ENCODE assay signal across 13 cellular contexts in the genomic region with DNA sequence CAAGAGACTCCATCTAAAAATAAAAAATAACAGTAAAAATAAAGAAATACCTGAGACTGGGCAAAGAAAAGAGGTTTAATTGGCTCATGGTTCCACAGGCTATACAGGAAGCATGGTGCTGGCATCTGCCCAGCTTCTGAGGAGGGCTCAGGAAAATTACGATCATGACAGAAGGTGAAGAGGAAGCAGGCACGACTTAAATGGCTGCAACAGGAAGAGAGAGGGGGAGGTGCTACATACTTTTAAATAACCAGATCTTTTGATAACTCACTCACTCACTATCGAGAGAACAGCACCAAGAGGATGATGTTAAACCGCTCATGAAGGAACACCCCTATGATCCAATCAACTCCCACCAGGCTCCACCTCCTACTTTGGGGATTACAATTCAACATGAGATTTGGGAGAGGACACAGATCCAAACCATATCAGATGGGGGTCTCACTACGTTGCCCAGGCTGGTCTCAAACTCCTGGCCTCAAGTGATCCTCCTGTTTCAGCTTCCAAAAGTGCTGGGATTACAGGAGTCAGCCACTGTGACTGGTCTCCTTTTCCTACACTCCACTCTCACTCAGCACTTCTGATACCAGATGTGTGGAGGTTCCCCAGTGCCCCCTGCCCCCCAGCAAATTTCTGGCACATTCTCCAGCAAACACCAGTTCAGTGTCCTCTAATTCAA. TPM values are rescaled to one million over a fixed set of nuclear protein-coding genes. Genes with fewer than 3 reads are reported as not detected.
A peak's percentile ranks its signal among the peaks of the same experiment; 100 is the strongest.
DNase-seq lines count a peak whose midpoint lies in the region; ATAC-seq lines count a peak whose summit lies in the region.
"Had no signal": no experiment of that assay in that cellular context is flagged by ENCODE, and none has a peak within 500 bp of the region (broad histone marks: within the 10 kb centered on the region; RNA-seq: fewer than 3 reads in every experiment).

No MANE protein-coding gene starts in this region.

- peaks cover 2% of the 10 kb centered on the region for H3K36me3 Mint-ChIP-seq in T-helper 2 cell treated with Interferon-gamma antibody and Interleukin-4, amounts not matched to agents 5 μg/mL and 100 μg/mL, for 36 hours (ENCODE audit: low read depth)
- H3K36me3 Mint-ChIP-seq in activated naive CD8-positive, alpha-beta T cell treated with anti-CD3 and anti-CD28 coated beads, Interleukin-2, amount 10 ng/mL, durations not matched to agents 7 days and 5 days: peaks cover 3% of the 10 kb centered on the region
- peaks cover 6% of the 10 kb centered on the region for H3K36me3 Mint-ChIP-seq in stimulated activated effector memory CD8-positive, alpha-beta T cell treated with anti-CD3 and anti-CD28 coated beads, Interleukin-12 subunit alpha, Interleukin-12 subunit beta, amount 100 ng/mL, for 72 hours

- POLR2A ChIA-PET in activated naive CD8-positive, alpha-beta T cell treated with anti-CD3 and anti-CD28 coated beads, Interleukin-2, amount 10 ng/mL, durations not matched to agents 7 days and 5 days (lab: Charles Lee): interaction anchor here (0.7 to 1.0 kb wide), 2 partner anchors 25 to 126 kb away, joined by 3 to 4 read pairs; partner anchors contain the start of gene USP11

- peaks cover 13% of the 10 kb centered on the region for H3K4me1 Mint-ChIP-seq in T-helper 2 cell treated with Interferon-gamma antibody and Interleukin-4, amounts not matched to agents 5 μg/mL and 100 μg/mL, for 36 hours (ENCODE audit: low read depth)
- H3K4me1 Mint-ChIP-seq in activated naive CD8-positive, alpha-beta T cell treated with anti-CD3 and anti-CD28 coated beads, Interleukin-2, amount 10 ng/mL, durations not matched to agents 7 days and 5 days: peaks cover 10% of the 10 kb centered on the region
- H3K4me1 Mint-ChIP-seq in stimulated activated effector memory CD8-positive, alpha-beta T cell treated with anti-CD3 and anti-CD28 coated beads, Interleukin-12 subunit alpha, Interleukin-12 subunit beta, amount 100 ng/mL, for 72 hours: peaks cover 20% of the 10 kb centered on the region

- no peaks in the 10 kb centered on the region for H3K27me3 Mint-ChIP-seq in T-helper 2 cell treated with Interferon-gamma antibody and Interleukin-4, amounts not matched to agents 5 μg/mL and 100 μg/mL, for 36 hours (ENCODE audit: low read depth)
- H3K27me3 Mint-ChIP-seq in activated naive CD8-positive, alpha-beta T cell treated with anti-CD3 and anti-CD28 coated beads, Interleukin-2, amount 10 ng/mL, durations not matched to agents 7 days and 5 days: no peaks in the 10 kb centered on the region

- peak overlapping the region; percentile 65 for H3K27ac Mint-ChIP-seq in T-helper 2 cell treated with Interferon-gamma antibody and Interleukin-4, amounts not matched to agents 5 μg/mL and 100 μg/mL, for 36 hours
- H3K27ac Mint-ChIP-seq in activated naive CD8-positive, alpha-beta T cell treated with anti-CD3 and anti-CD28 coated beads, Interleukin-2, amount 10 ng/mL, durations not matched to agents 7 days and 5 days: peak overlapping the region; percentile 79
- peak overlapping the region; percentile 92 for H3K27ac Mint-ChIP-seq in stimulated activated effector memory CD8-positive, alpha-beta T cell treated with anti-CD3 and anti-CD28 coated beads, Interleukin-12 subunit alpha, Interleukin-12 subunit beta, amount 100 ng/mL, for 72 hours

- peak; percentile 12 for DNase-seq in activated naive CD4-positive, alpha-beta T cell treated with Interleukin-2 at 50 U/mL for 16 hours
- DNase-seq in activated naive CD4-positive, alpha-beta T cell (lab: John Stamatoyannopoulos, UW): no peak
- DNase-seq in T-helper 2 cell treated with Interferon-gamma antibody and Interleukin-4, amounts not matched to agents 5 μg/mL and 100 μg/mL, for 36 hours (ENCODE audit: low spot score): no peak
- no peak for DNase-seq in activated naive CD8-positive, alpha-beta T cell treated with anti-CD3 and anti-CD28 coated beads, Interleukin-2, amount 10 ng/mL, durations not matched to agents 7 days and 5 days
- no peak for DNase-seq in stimulated activated effector memory CD8-positive, alpha-beta T cell treated with anti-CD3 and anti-CD28 coated beads, Interleukin-12 subunit alpha, Interleukin-12 subunit beta, amount 100 ng/mL, for 72 hours (ENCODE audit: low spot score in 2 of 2)
- DNase-seq in NCI-H128 (lab: John Stamatoyannopoulos, UW; ENCODE audit: unreplicated experiment): no peak
- DNase-seq in NCI-H1092 (lab: John Stamatoyannopoulos, UW): no peak
- DNase-seq: NCI-H1930, SJCRH30 had no signal

- ATAC-seq in activated naive CD8-positive, alpha-beta T cell treated with anti-CD3 and anti-CD28 coated beads, Interleukin-2, amount 10 ng/mL, durations not matched to agents 7 days and 5 days (ENCODE audit: low read depth): peak; percentile 60
- peak; percentile 42 for ATAC-seq in stimulated activated effector memory CD8-positive, alpha-beta T cell treated with anti-CD3 and anti-CD28 coated beads, Interleukin-12 subunit alpha, Interleukin-12 subunit beta, amount 100 ng/mL, for 72 hours
- ATAC-seq in HG03025 (IDR thresholded peaks at IDR 0.05; ENCODE audit: low FRiP score, unreplicated experiment): no peak
- ATAC-seq: left lobe of liver had no signal

- peak overlapping the region; percentile 51 for H3K4me3 Mint-ChIP-seq in T-helper 2 cell treated with Interferon-gamma antibody and Interleukin-4, amounts not matched to agents 5 μg/mL and 100 μg/mL, for 36 hours
- peak overlapping the region; percentile 37 for H3K4me3 Mint-ChIP-seq in activated naive CD8-positive, alpha-beta T cell treated with anti-CD3 and anti-CD28 coated beads, Interleukin-2, amount 10 ng/mL, durations not matched to agents 7 days and 5 days
- peak overlapping the region; percentile 50 for H3K4me3 Mint-ChIP-seq in stimulated activated effector memory CD8-positive, alpha-beta T cell treated with anti-CD3 and anti-CD28 coated beads, Interleukin-12 subunit alpha, Interleukin-12 subunit beta, amount 100 ng/mL, for 72 hours

- H3K9me3 Mint-ChIP-seq in T-helper 2 cell treated with Interferon-gamma antibody and Interleukin-4, amounts not matched to agents 5 μg/mL and 100 μg/mL, for 36 hours: no peaks in the 10 kb centered on the region
- H3K9me3 Mint-ChIP-seq in activated naive CD8-positive, alpha-beta T cell treated with anti-CD3 and anti-CD28 coated beads, Interleukin-2, amount 10 ng/mL, durations not matched to agents 7 days and 5 days: peaks cover 3% of the 10 kb centered on the region
- no peaks in the 10 kb centered on the region for H3K9me3 Mint-ChIP-seq in stimulated activated effector memory CD8-positive, alpha-beta T cell treated with anti-CD3 and anti-CD28 coated beads, Interleukin-12 subunit alpha, Interleukin-12 subunit beta, amount 100 ng/mL, for 72 hours

RNA-seq across cellular contexts. Expression of gene ZNF157, which starts 11.9 kb away (rescaled TPM):
- 1 to 10 TPM in 1 of 2 experiments, under 1 TPM in 1; 0.83 to 1.1 TPM for total RNA-seq in activated naive CD8-positive, alpha-beta T cell treated with anti-CD3 and anti-CD28 coated beads, Interleukin-2, amount 10 ng/mL, durations not matched to agents 7 days and 5 days
- total RNA-seq: epithelial cell of proximal tubule, left lobe of liver, SJCRH30, subcutaneous adipose tissue had no signal
